9 cellular contexts compared by ENCODE assay signal in genomic region chr14:50599700-50600444, GRCh38. TPM values are rescaled to one million over a fixed set of nuclear protein-coding genes. Genes with fewer than 3 reads are reported as not detected.
DNase-seq lines count a peak whose midpoint lies in the region; ATAC-seq and TF ChIP-seq lines count a peak whose summit lies in the region.
"Had no signal": no experiment of that assay in that cellular context is flagged by ENCODE, and none has a peak within 500 bp of the region (broad histone marks: within the 10 kb centered on the region; RNA-seq: fewer than 3 reads in every experiment).

No MANE protein-coding gene starts in this region.

- no peaks in the 10 kb centered on the region for H3K4me1 ChIP-seq in vagina

- ATAC-seq in left lobe of liver (peak; percentile 90), HG03196 (IDR thresholded peaks at IDR 0.05; ENCODE audit: unreplicated experiment) (no peak)

- TF ChIP-seq CTCF in vagina (IDR thresholded peaks at IDR 0.05) = peak in 1 of 3 experiments; percentile 46

- in situ Hi-C loops in T47D (cut with HindIII; ENCODE audit: low pct_unique_long_range_greater_than_20kb, low sequenced_read_pairs) = no loop called here

- H3K36me3 ChIP-seq in vagina = no peaks in the 10 kb centered on the region
- H3K36me3 ChIP-seq: BLaER1 treated with 17β-estradiol and CSF1 and Interleukin-3, amounts not matched to agents 10 nM and 100 nM had no signal

- intact Hi-C loops in vagina (cut with DNase I) = loop anchor here (10.0 kb wide), 1 partner anchor 175 kb away; no protein-coding TSS in a partner anchor

- H3K4me3 ChIP-seq in vagina = no peak overlapping the region
- H3K4me3 ChIP-seq: BLaER1 treated with 17β-estradiol and CSF1 and Interleukin-3, amounts not matched to agents 10 nM and 100 nM had no signal

- TF ChIP-seq POLR2A in vagina (IDR thresholded peaks at IDR 0.05) = no peak

- peak; percentile 10 for DNase-seq in NCI-H2029 treated with DMSO at 0.1 percent for 48 hours (lab: John Stamatoyannopoulos, UW)
- no peak for DNase-seq in NCI-H2029 (lab: John Stamatoyannopoulos, UW)
- DNase-seq in NCI-H1092 (lab: John Stamatoyannopoulos, UW) = peak; percentile 9
- DNase-seq in T47D (ENCODE audit: low read depth in 1 of 2, low spot score in 1 of 2) = peak; percentile 7 to 72
- DNase-seq in left lobe of liver (ENCODE audit: low spot score) = no peak
- DNase-seq in ecto neural progenitor cell (ENCODE audit: low spot score) = no peak
- DNase-seq in vagina (ENCODE audit: extremely low spot score in 2 of 2) = no peak

- no peak overlapping the region for H3K27ac ChIP-seq in vagina
- H3K27ac ChIP-seq: BLaER1 treated with 17β-estradiol and CSF1 and Interleukin-3, amounts not matched to agents 10 nM and 100 nM had no signal

- no peaks in the 10 kb centered on the region for H3K27me3 ChIP-seq in vagina
- H3K27me3 ChIP-seq: BLaER1 treated with 17β-estradiol and CSF1 and Interleukin-3, amounts not matched to agents 10 nM and 100 nM had no signal

- no peaks in the 10 kb centered on the region for H3K9me3 ChIP-seq in vagina
- H3K9me3 ChIP-seq: BLaER1 treated with 17β-estradiol and CSF1 and Interleukin-3, amounts not matched to agents 10 nM and 100 nM had no signal

RNA-seq across cellular contexts. Expression of gene ATL1, which starts 39.9 kb away (rescaled TPM):
- total RNA-seq in left lobe of liver = 0.48 TPM
- total RNA-seq in vagina = 6.9 TPM

Comparison
In these comparisons a context has a peak if more than half of its experiments do, and no peak if none do; other contexts are left out.
1. DNase-seq: peak in NCI-H2029 treated with DMSO at 0.1 percent for 48 hours (single experiment), NCI-H1092 (single experiment) and T47D (2 of 2); none in NCI-H2029 (single experiment), left lobe of liver (single experiment), ecto neural progenitor cell (single experiment) and vagina (0 of 2).